8 cellular contexts compared by ENCODE assay signal in genomic region chr7:115230882-115231508, GRCh38.
DNase-seq lines count a peak whose midpoint lies in the region; ATAC-seq and TF ChIP-seq lines count a peak whose summit lies in the region.

No MANE protein-coding gene starts in this region.

- H3K27me3 ChIP-seq in tibial nerve, result no peaks in the 10 kb centered on the region

- ATAC-seq in HG02852 (IDR thresholded peaks at IDR 0.05; ENCODE audit: unreplicated experiment) (peak; percentile 67), omental fat pad (ENCODE audit: low FRiP score) (peak; percentile 93)

- TF ChIP-seq CTCF in omental fat pad (IDR thresholded peaks at IDR 0.05), result no peak
- TF ChIP-seq CTCF in tibial nerve (IDR thresholded peaks at IDR 0.05), result no peak

- peaks cover 0 to 9% (median 0%) of the 10 kb centered on the region in 4 donors for H3K9me3 ChIP-seq in tibial nerve

- no peaks in the 10 kb centered on the region for H3K36me3 ChIP-seq in tibial nerve

- TF ChIP-seq POLR2A in tibial nerve (IDR thresholded peaks at IDR 0.05), result no peak

- H3K4me3 ChIP-seq in tibial nerve, result no peak overlapping the region

- TF ChIP-seq EP300 in tibial nerve (IDR thresholded peaks at IDR 0.05), result no peak

- DNase-seq in EH (ENCODE audit: low read depth), result peak; percentile 89
- peak; percentile 75 for DNase-seq in NCI-H2171 treated with DMSO at 0.1 percent for 48 hours (lab: John Stamatoyannopoulos, UW)
- peak; percentile 49 for DNase-seq in central memory CD4-positive, alpha-beta T cell
- DNase-seq in omental fat pad (ENCODE audit: low spot score), result no peak
- no peak for DNase-seq in hippocampal formation (lab: John Stamatoyannopoulos, UW)
- DNase-seq in tibial nerve (ENCODE audit: low spot score in 2 of 2), result no peak
- no peak for DNase-seq in retina

- WGBS in tibial nerve, 2 donors, result 8 to 30% methylated on average over 1 of the region's 1 CpG

- peaks cover 0 to 9% (median 0%) of the 10 kb centered on the region in 4 donors for H3K4me1 ChIP-seq in tibial nerve

- no peak overlapping the region for H3K27ac ChIP-seq in tibial nerve

Comparison
In these comparisons a context has a peak if more than half of its experiments do, and no peak if none do; other contexts are left out.
1. DNase-seq: peak in EH (single experiment), NCI-H2171 treated with DMSO at 0.1 percent for 48 hours (single experiment) and central memory CD4-positive, alpha-beta T cell (single experiment); none in omental fat pad (single experiment), hippocampal formation (0 of 2), tibial nerve (0 of 2) and retina (single experiment).